ENCODE assay signal across 9 cellular contexts in genomic region chr4:141130947-141131545, GRCh38. TPM values are rescaled to one million over a fixed set of nuclear protein-coding genes. Genes with fewer than 3 reads are reported as not detected.
A peak's percentile ranks its signal among the peaks of the same experiment; 100 is the strongest.
DNase-seq lines count a peak whose midpoint lies in the region; ATAC-seq and TF ChIP-seq lines count a peak whose summit lies in the region.
"Had no signal": no experiment of that assay in that cellular context is flagged by ENCODE, and none has a peak within 500 bp of the region (broad histone marks: within the 10 kb centered on the region; RNA-seq: fewer than 3 reads in every experiment).

No MANE protein-coding gene starts in this region.

- H3K27me3 Mint-ChIP-seq in naive thymus-derived CD4-positive, alpha-beta T cell, result peaks cover 69 to 84% (median 76%) of the 10 kb centered on the region in 5 donors
- peaks cover 62% of the 10 kb centered on the region for H3K27me3 Mint-ChIP-seq in activated naive CD4-positive, alpha-beta T cell treated with anti-CD3 and anti-CD28 coated beads, Interleukin-2, amount 10 ng/mL, durations not matched to agents 7 days and 5 days

- H3K4me3 Mint-ChIP-seq in naive thymus-derived CD4-positive, alpha-beta T cell, result peak overlapping the region in 9 of 10 donors; percentile 6 to 88 (median 59)
- H3K4me3 Mint-ChIP-seq in activated naive CD4-positive, alpha-beta T cell treated with anti-CD3 and anti-CD28 coated beads, Interleukin-2, amount 10 ng/mL, durations not matched to agents 7 days and 5 days, result no peak overlapping the region

- peaks cover 0 to 20% (median 13%) of the 10 kb centered on the region in 7 donors for H3K4me1 Mint-ChIP-seq in naive thymus-derived CD4-positive, alpha-beta T cell
- H3K4me1 Mint-ChIP-seq in activated naive CD4-positive, alpha-beta T cell treated with anti-CD3 and anti-CD28 coated beads, Interleukin-2, amount 10 ng/mL, durations not matched to agents 7 days and 5 days, result peaks cover 12% of the 10 kb centered on the region

- DNase-seq in heart left ventricle (no peak), Right ventricle myocardium superior (no peak), colonic mucosa (no peak), aorta (no peak), SW 1271 (lab: John Stamatoyannopoulos, UW) (no peak)
- DNase-seq in naive thymus-derived CD4-positive, alpha-beta T cell, result no peak
- no peak for DNase-seq in activated naive CD4-positive, alpha-beta T cell treated with anti-CD3 and anti-CD28 coated beads, Interleukin-2, amount 10 ng/mL, durations not matched to agents 7 days and 5 days
- DNase-seq in stimulated activated CD4-positive, alpha-beta T cell treated with anti-CD3 and anti-CD28 coated beads, Interleukin-2, amount 100 ng/mL, for 48 hours, result no peak
- DNase-seq: trophoblast cell had no signal

- intact Hi-C loops in heart left ventricle (cut with DNase I) (loop anchor here in 7 of 10 donors (5.0 to 10.0 kb wide), 7 partner anchors 134 to 376 kb away; partner anchors contain the start of gene TBC1D9 (in 1 of the 7)), Right ventricle myocardium superior (cut with DNase I) (loop anchor here (5.0 to 10.0 kb wide), 2 partner anchors 134 to 606 kb away; partner anchors contain the start of gene ELMOD2), colonic mucosa (cut with DNase I) (no loop called here), aorta (cut with DNase I) (loop anchor here (5.0 to 10.0 kb wide), 4 partner anchors 134 to 756 kb away; partner anchors contain the start of gene SCOC (in 1 of the 2))
- intact Hi-C loops in naive thymus-derived CD4-positive, alpha-beta T cell (cut with micrococcal nuclease), result no loop called here

- no peaks in the 10 kb centered on the region for H3K36me3 ChIP-seq in heart left ventricle
- no peaks in the 10 kb centered on the region for H3K36me3 ChIP-seq in colonic mucosa
- H3K36me3 ChIP-seq in naive thymus-derived CD4-positive, alpha-beta T cell (ENCODE audit: control insufficient read depth in 2 of 3, insufficient read depth in 3 of 3, low read length in 3 of 3), result no peaks in the 10 kb centered on the region
- no peaks in the 10 kb centered on the region for H3K36me3 ChIP-seq in aorta (ENCODE audit: control insufficient read depth in 1 of 2, insufficient read depth in 2 of 2, low read length in 1 of 2)

- ATAC-seq in heart left ventricle, result no peak
- ATAC-seq in Right ventricle myocardium superior (ENCODE audit: poor library complexity), result no peak
- ATAC-seq in naive thymus-derived CD4-positive, alpha-beta T cell, result no peak
- no peak for ATAC-seq in aorta (ENCODE audit: low FRiP score)

- no peak overlapping the region for H3K27ac Mint-ChIP-seq in naive thymus-derived CD4-positive, alpha-beta T cell
- no peak overlapping the region for H3K27ac Mint-ChIP-seq in activated naive CD4-positive, alpha-beta T cell treated with anti-CD3 and anti-CD28 coated beads, Interleukin-2, amount 10 ng/mL, durations not matched to agents 7 days and 5 days

- H3K27ac ChIP-seq in heart left ventricle, result peak overlapping the region in 11 of 12 donors; percentile 29 to 96 (median 91)
- H3K27ac ChIP-seq in colonic mucosa, result no peak overlapping the region
- no peak overlapping the region for H3K27ac ChIP-seq in naive thymus-derived CD4-positive, alpha-beta T cell (ENCODE audit: low read depth, low read length)
- no peak overlapping the region for H3K27ac ChIP-seq in aorta (ENCODE audit: low read depth in 1 of 2, low read length in 2 of 2)

- no peak for TF ChIP-seq POLR2A in heart left ventricle (IDR thresholded peaks at IDR 0.05)

- H3K9me3 ChIP-seq in heart left ventricle, result no peaks in the 10 kb centered on the region
- no peaks in the 10 kb centered on the region for H3K9me3 ChIP-seq in colonic mucosa
- no peaks in the 10 kb centered on the region for H3K9me3 ChIP-seq in naive thymus-derived CD4-positive, alpha-beta T cell (ENCODE audit: control insufficient read depth in 2 of 3, low read length in 3 of 3)
- no peaks in the 10 kb centered on the region for H3K9me3 ChIP-seq in aorta (ENCODE audit: control insufficient read depth, low read length)

- H3K27me3 ChIP-seq in heart left ventricle (peaks cover 0 to 33% (median 0%) of the 10 kb centered on the region in 9 donors), colonic mucosa (peaks cover 12% of the 10 kb centered on the region), aorta (ENCODE audit: control insufficient read depth in 1 of 2, insufficient read depth in 2 of 2, low read length in 1 of 2) (no peaks in the 10 kb centered on the region)
- no peaks in the 10 kb centered on the region for H3K27me3 ChIP-seq in naive thymus-derived CD4-positive, alpha-beta T cell (ENCODE audit: control insufficient read depth in 2 of 2, insufficient read depth in 2 of 2, low read length in 2 of 2)

- POLR2A ChIA-PET in naive thymus-derived CD4-positive, alpha-beta T cell (lab: Charles Lee), result no interaction called here

- CTCF ChIA-PET in naive thymus-derived CD4-positive, alpha-beta T cell (lab: Charles Lee), result no interaction called here
- CTCF ChIA-PET in activated naive CD4-positive, alpha-beta T cell treated with anti-CD3 and anti-CD28 coated beads, Interleukin-2, amount 10 ng/mL, durations not matched to agents 7 days and 5 days (lab: Charles Lee), result no interaction called here

- no peak overlapping the region for H3K9ac ChIP-seq in colonic mucosa (ENCODE audit: low read depth in 2 of 2, low read length in 2 of 2)

- WGBS in heart left ventricle, 4 donors, result 43 to 51% (median 47%) methylated on average over 5 of the region's 5 CpGs
- 38 to 47% methylated on average over 5 of the region's 5 CpGs for WGBS in aorta, 2 donors

- H3K4me3 ChIP-seq in heart left ventricle (peak overlapping the region; percentile 59 to 96 (median 83)), colonic mucosa (peak overlapping the region; percentile 66), aorta (ENCODE audit: low read length in 2 of 2) (peak overlapping the region; percentile 69 to 71)
- H3K4me3 ChIP-seq in naive thymus-derived CD4-positive, alpha-beta T cell (ENCODE audit: low read length), result no peak overlapping the region

- H3K36me3 Mint-ChIP-seq in naive thymus-derived CD4-positive, alpha-beta T cell, result no peaks in the 10 kb centered on the region
- H3K36me3 Mint-ChIP-seq in activated naive CD4-positive, alpha-beta T cell treated with anti-CD3 and anti-CD28 coated beads, Interleukin-2, amount 10 ng/mL, durations not matched to agents 7 days and 5 days, result no peaks in the 10 kb centered on the region

- H3K4me1 ChIP-seq in heart left ventricle (peaks cover 0 to 53% (median 13%) of the 10 kb centered on the region in 12 donors), colonic mucosa (no peaks in the 10 kb centered on the region), aorta (ENCODE audit: control insufficient read depth in 1 of 2, insufficient read depth in 2 of 2, low read length in 2 of 2) (peaks cover 3% of the 10 kb centered on the region in 2 donors)
- H3K4me1 ChIP-seq in naive thymus-derived CD4-positive, alpha-beta T cell (ENCODE audit: control insufficient read depth in 2 of 2, insufficient read depth in 2 of 2, low read length in 2 of 2), result no peaks in the 10 kb centered on the region

- H3K9me3 Mint-ChIP-seq in naive thymus-derived CD4-positive, alpha-beta T cell, result no peaks in the 10 kb centered on the region
- H3K9me3 Mint-ChIP-seq in activated naive CD4-positive, alpha-beta T cell treated with anti-CD3 and anti-CD28 coated beads, Interleukin-2, amount 10 ng/mL, durations not matched to agents 7 days and 5 days, result no peaks in the 10 kb centered on the region

- no peak for TF ChIP-seq CTCF in heart left ventricle (IDR thresholded peaks at IDR 0.05)
- TF ChIP-seq CTCF in colonic mucosa (IDR thresholded peaks at IDR 0.05), result no peak

RNA-seq across cellular contexts. Expression of gene RNF150, which starts 2.2 kb away (rescaled TPM):
- 100 to 1,000 TPM in 3 of 9 donors, 10 to 100 TPM in 6; 52.0 to 146 (median 73.3) TPM for total RNA-seq in heart left ventricle
- polyA plus RNA-seq in heart left ventricle, result 10 to 100 TPM; 11.9 to 55.9 TPM
- total RNA-seq in Right ventricle myocardium superior, result 53.3 TPM
- 1 to 10 TPM in 1 of 2 donors, under 1 TPM in 1; 0.86 to 6.9 TPM for total RNA-seq in colonic mucosa
- total RNA-seq in naive thymus-derived CD4-positive, alpha-beta T cell, result under 1 TPM in 1 of 5 experiments, not detected in 4; 0.02 TPM
- not detected for polyA plus RNA-seq in naive thymus-derived CD4-positive, alpha-beta T cell
- 10 to 100 TPM; 18.4 to 22.8 TPM for total RNA-seq in aorta
- 1 to 10 TPM; 2.0 to 2.8 TPM for polyA plus RNA-seq in aorta

Comparison
In these comparisons a context has a peak if more than half of its experiments do, and no peak if none do; other contexts are left out.
1. H3K27ac ChIP-seq: peak in heart left ventricle (11 of 12); none in colonic mucosa (single experiment), naive thymus-derived CD4-positive, alpha-beta T cell (single experiment) and aorta (0 of 2).
2. intact Hi-C loops: an anchor here in heart left ventricle (5.0 to 10.0 kb wide), Right ventricle myocardium superior (5.0 to 10.0 kb wide) and aorta (5.0 to 10.0 kb wide); none called in colonic mucosa and naive thymus-derived CD4-positive, alpha-beta T cell.